8 cellular contexts compared by ENCODE assay signal in the genomic region with DNA sequence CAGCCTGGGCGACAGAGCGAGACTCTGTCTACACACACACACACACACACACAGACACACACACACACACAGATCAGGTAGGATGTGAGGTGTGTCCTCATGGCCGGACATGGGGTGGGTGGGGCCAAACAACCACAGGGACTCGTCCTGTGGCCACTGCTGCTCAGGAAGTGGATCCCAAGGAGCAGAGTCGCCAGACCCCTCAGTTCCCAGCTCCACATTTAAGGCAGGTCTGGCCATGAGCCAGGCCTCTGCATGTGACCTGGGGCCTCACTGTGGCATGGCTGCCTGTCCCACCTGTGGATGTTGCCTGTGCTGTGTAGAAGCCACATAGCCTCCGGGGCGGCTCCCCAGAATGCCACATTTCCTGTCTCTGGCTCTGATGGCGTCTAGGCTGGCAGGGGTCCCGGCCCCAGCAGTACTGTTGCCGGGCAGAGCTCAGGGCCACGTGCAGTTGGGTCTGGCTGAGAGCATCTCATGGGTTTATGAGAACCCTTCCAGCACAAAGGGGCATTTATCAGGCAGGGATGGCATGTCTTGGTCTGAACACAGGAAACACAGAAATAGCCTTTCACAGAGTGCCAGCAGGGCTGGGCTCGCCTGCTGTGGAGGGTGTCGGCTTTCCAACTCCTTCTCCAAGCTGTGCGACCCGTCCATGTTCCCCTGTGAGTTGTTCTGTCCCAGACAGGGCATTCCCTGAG. TPM values are rescaled to one million over a fixed set of nuclear protein-coding genes. Genes with fewer than 3 reads are reported as not detected.
A peak's percentile ranks its signal among the peaks of the same experiment; 100 is the strongest.
DNase-seq lines count a peak whose midpoint lies in the region; ATAC-seq and TF ChIP-seq lines count a peak whose summit lies in the region.

No MANE protein-coding gene starts in this region.

- H3K4me3 Mint-ChIP-seq in H9: no peak overlapping the region
- H3K4me3 Mint-ChIP-seq in WTC11: no peak overlapping the region
- H3K4me3 Mint-ChIP-seq in neural crest cell: no peak overlapping the region

- H2BK120ac ChIP-seq in H9 (ENCODE audit: low read depth, low read length, poor library complexity, severe bottlenecking): no peak overlapping the region

- H3K9me3 ChIP-seq in H9 (ENCODE audit: control insufficient read depth, low read depth, low read length): no peaks in the 10 kb centered on the region

- H3K14ac ChIP-seq in H9 (ENCODE audit: insufficient read depth, low read length): peak overlapping the region; percentile 16; the same call in 1 of the 2 replicates

- H3K4me1 ChIP-seq in H9 (ENCODE audit: insufficient read depth, low read length): no peaks in the 10 kb centered on the region

- peak overlapping the region in 2 of 3 experiments; percentile 10 to 58; a peak in 4 of 7 replicates for H3K27ac Mint-ChIP-seq in H9
- no peak overlapping the region; the same call in 1 of the 2 replicates for H3K27ac Mint-ChIP-seq in WTC11
- H3K27ac Mint-ChIP-seq in neural crest cell (ENCODE audit: unreplicated experiment): peak overlapping the region; percentile 78

- no peaks in the 10 kb centered on the region for H3K23me2 ChIP-seq in H9 (ENCODE audit: insufficient read length, low read depth, low read length, poor library complexity, severe bottlenecking)

- no peak overlapping the region for H2AFZ ChIP-seq in H9 (ENCODE audit: low read length)

- H3K79me1 ChIP-seq in H9 (ENCODE audit: insufficient read depth, low read depth, low read length, poor library complexity, severe bottlenecking): no peaks in the 10 kb centered on the region

- CTCF ChIA-PET in WTC11 (lab: Charles Lee): interaction anchor here (0.5 to 9.9 kb wide), 3 partner anchors 10 to 35 kb away, joined by 3 to 67 read pairs (median 4); a partner anchor contains a TSS

- TF ChIP-seq CTCF in H9 (conservative IDR thresholded peaks at IDR 0.05) (no peak), WTC11 (IDR thresholded peaks at IDR 0.05) (no peak), neural crest cell (conservative IDR thresholded peaks at IDR 0.05) (no peak)

- no peak overlapping the region for H2BK20ac ChIP-seq in H9 (ENCODE audit: low read depth, low read length, poor library complexity, severe bottlenecking)

- H2AK5ac ChIP-seq in H9 (ENCODE audit: insufficient read length, low read length): no peak overlapping the region

- H4K20me1 ChIP-seq in H9 (ENCODE audit: control insufficient read depth, insufficient read depth, insufficient read length): no peaks in the 10 kb centered on the region

- no peak overlapping the region for H4K91ac ChIP-seq in H9 (ENCODE audit: insufficient read length, low read depth, low read length)

- DNase-seq in H9 (no peak), WTC11 (ENCODE audit: low spot score) (no peak), caudate nucleus (lab: John Stamatoyannopoulos, UW) (peak; percentile 23 to 95 (median 86)), neural crest cell (ENCODE audit: low read depth, low spot score) (no peak), NCI-H345 (lab: John Stamatoyannopoulos, UW) (no peak), HT-29 (ENCODE audit: low spot score) (no peak)

- no peak overlapping the region for H4K5ac ChIP-seq in H9 (ENCODE audit: insufficient read length, low read depth, low read length)

- peaks cover 5% of the 10 kb centered on the region for H3K27me3 Mint-ChIP-seq in H9 (ENCODE audit: low read depth)
- no peaks in the 10 kb centered on the region for H3K27me3 Mint-ChIP-seq in WTC11 (ENCODE audit: low read depth)
- no peaks in the 10 kb centered on the region for H3K27me3 Mint-ChIP-seq in neural crest cell (ENCODE audit: low read depth)

- no peak overlapping the region for H2BK12ac ChIP-seq in H9 (ENCODE audit: insufficient read length, low read depth, low read length)

- no peak overlapping the region for H3K9ac ChIP-seq in H9 (ENCODE audit: extremely low read depth, insufficient read length, low read length)

- no peak overlapping the region for H3K4me2 ChIP-seq in H9 (ENCODE audit: insufficient read depth, insufficient read length, low read length)

- no peak overlapping the region for H3T11ph ChIP-seq in H9 (ENCODE audit: low read length)

- no peak overlapping the region for H3K4ac ChIP-seq in H9 (ENCODE audit: low read depth, low read length)

- no peak overlapping the region for H2BK15ac ChIP-seq in H9 (ENCODE audit: low read depth, low read length)

- H3K4me1 Mint-ChIP-seq in H9 (peaks cover 6% of the 10 kb centered on the region in 2 experiments), WTC11 (peaks cover 6% of the 10 kb centered on the region), neural crest cell (peaks cover 5% of the 10 kb centered on the region)

- POLR2A ChIA-PET in WTC11 (lab: Charles Lee): interaction anchor here (1.2 kb wide), 1 partner anchor 10 kb away, joined by 3 read pairs; no protein-coding TSS in a partner anchor

- no peak overlapping the region for H3K56ac ChIP-seq in H9 (ENCODE audit: insufficient read length, low read depth, low read length)

- no peak overlapping the region for H3K18ac ChIP-seq in H9 (ENCODE audit: insufficient read length, low read depth, low read length)

- WGBS in H9 (ENCODE audit: extremely low coverage, insufficient read length, low lambda C conversion rate): no CpG with 5 or more reads among the region's 15 CpGs

- no peak overlapping the region for H4K8ac ChIP-seq in H9 (replicated peaks; ENCODE audit: insufficient read length, low read depth, low read length)

- H3K9me3 Mint-ChIP-seq in H9 (peaks cover 0 to 5% of the 10 kb centered on the region in 2 experiments; a peak in 1 of 5 replicates), WTC11 (peaks cover 14% of the 10 kb centered on the region), neural crest cell (peaks cover 2% of the 10 kb centered on the region)

- H3K23ac ChIP-seq in H9 (ENCODE audit: insufficient read length, low read depth, low read length): no peak overlapping the region

- no peaks in the 10 kb centered on the region for H3K79me2 ChIP-seq in H9 (ENCODE audit: insufficient read depth, low read length)

- no peak overlapping the region for H2BK5ac ChIP-seq in H9 (ENCODE audit: insufficient read length, low read length)

- no peaks in the 10 kb centered on the region for H3K27me3 ChIP-seq in H9 (ENCODE audit: insufficient read depth, low read length)

- H3K36me3 Mint-ChIP-seq in H9 (ENCODE audit: insufficient read depth in 1 of 3, low read depth in 3 of 3) (no peaks in the 10 kb centered on the region; a peak in 1 of 7 replicates), WTC11 (no peaks in the 10 kb centered on the region; the same call in 1 of the 2 replicates), neural crest cell (ENCODE audit: low read depth) (no peaks in the 10 kb centered on the region)

- peak; percentile 66 for ATAC-seq in WTC11
- ATAC-seq in GM21381 (IDR thresholded peaks at IDR 0.05; ENCODE audit: unreplicated experiment): no peak
- ATAC-seq in HG02763 (IDR thresholded peaks at IDR 0.05; ENCODE audit: unreplicated experiment): no peak

- H3K27ac ChIP-seq in H9 (ENCODE audit: insufficient read length, low read depth, low read length) (no peak overlapping the region), caudate nucleus (ENCODE audit: low read depth, low read length) (peak overlapping the region; percentile 88)

TF ChIP-seq in WTC11, 78 proteins besides CTCF, POLR2A, EP300 and RAD21:
- TF ChIP-seq, protein P1, sequence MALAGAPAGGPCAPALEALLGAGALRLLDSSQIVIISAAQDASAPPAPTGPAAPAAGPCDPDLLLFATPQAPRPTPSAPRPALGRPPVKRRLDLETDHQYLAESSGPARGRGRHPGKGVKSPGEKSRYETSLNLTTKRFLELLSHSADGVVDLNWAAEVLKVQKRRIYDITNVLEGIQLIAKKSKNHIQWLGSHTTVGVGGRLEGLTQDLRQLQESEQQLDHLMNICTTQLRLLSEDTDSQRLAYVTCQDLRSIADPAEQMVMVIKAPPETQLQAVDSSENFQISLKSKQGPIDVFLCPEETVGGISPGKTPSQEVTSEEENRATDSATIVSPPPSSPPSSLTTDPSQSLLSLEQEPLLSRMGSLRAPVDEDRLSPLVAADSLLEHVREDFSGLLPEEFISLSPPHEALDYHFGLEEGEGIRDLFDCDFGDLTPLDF (CRISPR knock-in tag; IDR thresholded peaks at IDR 0.05): no peak
- TF ChIP-seq, protein P2, sequence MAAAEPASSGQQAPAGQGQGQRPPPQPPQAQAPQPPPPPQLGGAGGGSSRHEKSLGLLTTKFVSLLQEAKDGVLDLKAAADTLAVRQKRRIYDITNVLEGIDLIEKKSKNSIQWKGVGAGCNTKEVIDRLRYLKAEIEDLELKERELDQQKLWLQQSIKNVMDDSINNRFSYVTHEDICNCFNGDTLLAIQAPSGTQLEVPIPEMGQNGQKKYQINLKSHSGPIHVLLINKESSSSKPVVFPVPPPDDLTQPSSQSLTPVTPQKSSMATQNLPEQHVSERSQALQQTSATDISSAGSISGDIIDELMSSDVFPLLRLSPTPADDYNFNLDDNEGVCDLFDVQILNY (CRISPR knock-in tag; IDR thresholded peaks at IDR 0.05): no peak
- TF ChIP-seq, protein P3, sequence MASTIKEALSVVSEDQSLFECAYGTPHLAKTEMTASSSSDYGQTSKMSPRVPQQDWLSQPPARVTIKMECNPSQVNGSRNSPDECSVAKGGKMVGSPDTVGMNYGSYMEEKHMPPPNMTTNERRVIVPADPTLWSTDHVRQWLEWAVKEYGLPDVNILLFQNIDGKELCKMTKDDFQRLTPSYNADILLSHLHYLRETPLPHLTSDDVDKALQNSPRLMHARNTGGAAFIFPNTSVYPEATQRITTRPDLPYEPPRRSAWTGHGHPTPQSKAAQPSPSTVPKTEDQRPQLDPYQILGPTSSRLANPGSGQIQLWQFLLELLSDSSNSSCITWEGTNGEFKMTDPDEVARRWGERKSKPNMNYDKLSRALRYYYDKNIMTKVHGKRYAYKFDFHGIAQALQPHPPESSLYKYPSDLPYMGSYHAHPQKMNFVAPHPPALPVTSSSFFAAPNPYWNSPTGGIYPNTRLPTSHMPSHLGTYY (CRISPR knock-in tag; IDR thresholded peaks at IDR 0.05): no peak
- no peak for TF ChIP-seq JUN (CRISPR knock-in tag; IDR thresholded peaks at IDR 0.05)
- no peak for TF ChIP-seq EMX1 (CRISPR knock-in tag; IDR thresholded peaks at IDR 0.05)
- TF ChIP-seq, protein P4, sequence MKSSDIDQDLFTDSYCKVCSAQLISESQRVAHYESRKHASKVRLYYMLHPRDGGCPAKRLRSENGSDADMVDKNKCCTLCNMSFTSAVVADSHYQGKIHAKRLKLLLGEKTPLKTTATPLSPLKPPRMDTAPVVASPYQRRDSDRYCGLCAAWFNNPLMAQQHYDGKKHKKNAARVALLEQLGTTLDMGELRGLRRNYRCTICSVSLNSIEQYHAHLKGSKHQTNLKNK (CRISPR knock-in tag; IDR thresholded peaks at IDR 0.05): no peak

RNA-seq across cellular contexts. Expression of a gene that starts 9.9 kb away (rescaled TPM):
- 27.4 and 28.9 TPM in 2 replicates for total RNA-seq in H9 (2021)
- 35.6 to 41.3 TPM (median 37.7 TPM) in 3 replicates for total RNA-seq in WTC11 (2021)
- 17.8 and 19.9 TPM in 2 replicates for total RNA-seq in neural crest cell
- total RNA-seq in HT-29 (2014; rRNA removed; shearing (Covaris generic)): 45.0 and 49.7 TPM in 2 replicates

RNA-seq across cellular contexts. Expression of a gene that starts 40.0 kb away (rescaled TPM):
- total RNA-seq in H9 (2021) (69.4 and 70.5 TPM in 2 replicates), WTC11 (2021) (113 to 121 TPM (median 120 TPM) in 3 replicates), neural crest cell (27.8 and 34.3 TPM in 2 replicates)
- 27.5 and 28.6 TPM in 2 replicates for total RNA-seq in HT-29 (2014; rRNA removed; shearing (Covaris generic))

RNA-seq across cellular contexts. Expression of a gene that starts 48.0 kb away (rescaled TPM):
- total RNA-seq in H9 (2021) (21.4 and 23.6 TPM in 2 replicates), WTC11 (2021) (30.0 to 34.5 TPM (median 32.8 TPM) in 3 replicates), neural crest cell (22.1 and 25.6 TPM in 2 replicates)
- total RNA-seq in HT-29 (2014; rRNA removed; shearing (Covaris generic)): 142 and 170 TPM in 2 replicates

Comparison
In these comparisons a context has a peak if more than half of its experiments do, and no peak if none do; other contexts are left out.
1. DNase-seq: peak in caudate nucleus (61 of 61); none in H9 (single experiment), WTC11 (single experiment), neural crest cell (single experiment), NCI-H345 (single experiment) and HT-29 (single experiment).